Comparison of ENCODE assay signal across 14 cellular contexts in genomic region chr9:88721028-88721427, GRCh38.
DNase-seq lines count a peak whose midpoint lies in the region; ATAC-seq and TF ChIP-seq lines count a peak whose summit lies in the region.
"Had no signal": no experiment of that assay in that cellular context is flagged by ENCODE, and none has a peak within 500 bp of the region (broad histone marks: within the 10 kb centered on the region; RNA-seq: fewer than 3 reads in every experiment).

No MANE protein-coding gene starts in this region.

- POLR2A ChIA-PET in MCF 10A (lab: Yijun Ruan, JAX) (no interaction called here), WTC11 (lab: Charles Lee) (no interaction called here)

- H3K9me2 ChIP-seq in GM23338 (ENCODE audit: insufficient read depth) = peaks cover 14% of the 10 kb centered on the region; the same call in 1 of the 2 replicates

- no peak for TF ChIP-seq CTCF in MCF 10A (IDR thresholded peaks at IDR 0.05; ENCODE audit: unreplicated experiment)
- no peak for TF ChIP-seq CTCF in mammary epithelial cell (conservative IDR thresholded peaks at IDR 0.05 in 1 of 2, IDR thresholded peaks at IDR 0.05 in 1 of 2; ENCODE audit: extremely low read depth in 1 of 2, insufficient read depth in 1 of 2, low read depth in 1 of 2, low read length in 2 of 2)
- no peak for TF ChIP-seq CTCF in brain microvascular endothelial cell (IDR thresholded peaks at IDR 0.05; ENCODE audit: low read depth, low read length, missing control alignments)
- no peak for TF ChIP-seq CTCF in GM23338 (conservative IDR thresholded peaks at IDR 0.05; ENCODE audit: low read depth in 2 of 2)
- TF ChIP-seq CTCF in WTC11 (IDR thresholded peaks at IDR 0.05) = no peak

- H3K36me3 ChIP-seq in mammary epithelial cell (ENCODE audit: insufficient read depth, low read length) (no peaks in the 10 kb centered on the region), brain microvascular endothelial cell (replicated peaks) (no peaks in the 10 kb centered on the region), GM23338 (ENCODE audit: insufficient read depth) (no peaks in the 10 kb centered on the region)

- H2AFZ ChIP-seq in mammary epithelial cell (ENCODE audit: low read depth, low read length) (no peak overlapping the region), GM23338 (no peak overlapping the region)

- WGBS in mammary epithelial cell (ENCODE audit: low coverage, missing lambda C conversion rate) = 77% methylated on average over 3 of the region's 3 CpGs

- no peak overlapping the region for H3K4me3 Mint-ChIP-seq in MCF 10A (ENCODE audit: unreplicated experiment)
- H3K4me3 Mint-ChIP-seq in GM23338 = no peak overlapping the region
- no peak overlapping the region for H3K4me3 Mint-ChIP-seq in WTC11
- H3K4me3 Mint-ChIP-seq: CD14-positive monocyte; CD8-positive, alpha-beta T cell had no signal

- no peaks in the 10 kb centered on the region for H3K9me3 Mint-ChIP-seq in MCF 10A (ENCODE audit: unreplicated experiment)
- 0 out of 3 replicates have a peak, but pooled peaks cover 2% of the 10 kb centered on the region for H3K9me3 Mint-ChIP-seq in GM23338
- H3K9me3 Mint-ChIP-seq in WTC11 = peaks cover 5% of the 10 kb centered on the region
- H3K9me3 Mint-ChIP-seq: CD14-positive monocyte; CD8-positive, alpha-beta T cell had no signal

- H3K27ac Mint-ChIP-seq in MCF 10A (ENCODE audit: low read depth, unreplicated experiment) (no peak overlapping the region), GM23338 (no peak overlapping the region), WTC11 (no peak overlapping the region)
- H3K27ac Mint-ChIP-seq: CD14-positive monocyte; CD8-positive, alpha-beta T cell had no signal

- no peak overlapping the region for H3K9ac ChIP-seq in mammary epithelial cell (ENCODE audit: insufficient read depth, low read length)

- H3K79me2 ChIP-seq in mammary epithelial cell (ENCODE audit: insufficient read depth, low read length) (no peaks in the 10 kb centered on the region), GM23338 (replicated peaks; ENCODE audit: insufficient read depth) (no peaks in the 10 kb centered on the region)

- dilution Hi-C loops in mammary epithelial cell (cut with HindIII; ENCODE audit: low sequenced_read_pairs) = no loop called here

- H3K4me1 ChIP-seq in mammary epithelial cell (ENCODE audit: insufficient read depth, low read length) (no peaks in the 10 kb centered on the region), GM23338 (ENCODE audit: insufficient read depth) (peaks cover 9% of the 10 kb centered on the region; the same call in 1 of the 2 replicates)

- H3K4me2 ChIP-seq in mammary epithelial cell (ENCODE audit: insufficient read depth, low read depth, low read length) = no peak overlapping the region
- H3K4me2 ChIP-seq in GM23338 = no peak overlapping the region

- no peaks in the 10 kb centered on the region for H3F3A ChIP-seq in GM23338 (replicated peaks; ENCODE audit: low read depth)

- DNase-seq in MCF 10A (ENCODE audit: unreplicated experiment) = peak; percentile 65
- no peak for DNase-seq in mammary epithelial cell
- peak; percentile 31 for DNase-seq in brain microvascular endothelial cell
- peak; percentile 85 for DNase-seq in skeletal muscle cell (ENCODE audit: low read depth)
- DNase-seq in GM23338 (ENCODE audit: low spot score) = no peak
- no peak for DNase-seq in NCI-H2196 (lab: John Stamatoyannopoulos, UW; ENCODE audit: unreplicated experiment)
- no peak for DNase-seq in WTC11 (ENCODE audit: low spot score)
- DNase-seq: CD8-positive, alpha-beta T cell; COR-L47; DND-41; HCEC 1CT had no signal

- H3K27ac ChIP-seq in mammary epithelial cell (ENCODE audit: insufficient read depth, low read depth, low read length) (no peak overlapping the region), brain microvascular endothelial cell (no peak overlapping the region), GM23338 (ENCODE audit: low read depth) (no peak overlapping the region)
- H3K27ac ChIP-seq: 22Rv1, HL-60 had no signal

- H3K9me3 ChIP-seq in mammary epithelial cell (replicated peaks; ENCODE audit: insufficient read depth, low read length) = no peaks in the 10 kb centered on the region

- no peak overlapping the region for H3K4me3 ChIP-seq in mammary epithelial cell (replicated peaks in 1 of 3; ENCODE audit: insufficient read depth in 1 of 3, low read depth in 2 of 3, low read length in 3 of 3)
- no peak overlapping the region for H3K4me3 ChIP-seq in brain microvascular endothelial cell (ENCODE audit: low read depth, low read length)
- H3K4me3 ChIP-seq in skeletal muscle cell (ENCODE audit: low read depth, low read length) = no peak overlapping the region
- no peak overlapping the region for H3K4me3 ChIP-seq in GM23338

- H3K27me3 ChIP-seq in mammary epithelial cell (ENCODE audit: insufficient read depth, low read length) (no peaks in the 10 kb centered on the region), brain microvascular endothelial cell (replicated peaks) (no peaks in the 10 kb centered on the region), GM23338 (ENCODE audit: insufficient read depth) (no peaks in the 10 kb centered on the region)

- ATAC-seq in GM23338 = no peak
- ATAC-seq in WTC11 = no peak
- ATAC-seq: CD8-positive, alpha-beta T cell had no signal

- in situ Hi-C loops in mammary epithelial cell (cut with MboI; ENCODE audit: low sequenced_read_pairs in 2 of 2) (loop anchor here (10.0 kb wide), 2 partner anchors 274 to 284 kb away; partner anchors contain the start of gene S1PR3 (in 1 of the 2)), brain microvascular endothelial cell (cut with HindIII; ENCODE audit: low pct_ligation_motif_present, low sequenced_read_pairs) (no loop called here)

- no TSS peak for BruUV-seq in MCF 10A (replicated peaks; lab: Mats Ljungman, UMichigan)
- BruUV-seq in mammary epithelial cell (replicated peaks; lab: Mats Ljungman, UMichigan) = no TSS peak

- intact Hi-C loops in MCF 10A (cut with micrococcal nuclease) (loop anchor here (5.0 kb wide), 1 partner anchor 129 kb away; no protein-coding TSS in a partner anchor), mammary epithelial cell (cut with micrococcal nuclease) (loop anchor here (10.0 kb wide), 1 partner anchor 554 kb away; no protein-coding TSS in a partner anchor)

- H3K36me3 Mint-ChIP-seq in MCF 10A (ENCODE audit: insufficient read depth, unreplicated experiment) (no peaks in the 10 kb centered on the region), GM23338 (ENCODE audit: low read depth) (no peaks in the 10 kb centered on the region), WTC11 (no peaks in the 10 kb centered on the region)
- H3K36me3 Mint-ChIP-seq: CD14-positive monocyte; CD8-positive, alpha-beta T cell had no signal

- H3K4me1 Mint-ChIP-seq in MCF 10A (ENCODE audit: insufficient read depth, unreplicated experiment) (peaks cover 7% of the 10 kb centered on the region), GM23338 (peaks cover 23% of the 10 kb centered on the region), WTC11 (peaks cover 23% of the 10 kb centered on the region)
- H3K4me1 Mint-ChIP-seq: CD14-positive monocyte had no signal

- H4K20me1 ChIP-seq in mammary epithelial cell (ENCODE audit: insufficient read depth, low read length) (no peaks in the 10 kb centered on the region), GM23338 (replicated peaks; ENCODE audit: insufficient read depth) (no peaks in the 10 kb centered on the region)

- H3K27me3 Mint-ChIP-seq in MCF 10A (ENCODE audit: insufficient read depth, unreplicated experiment) = no peaks in the 10 kb centered on the region
- H3K27me3 Mint-ChIP-seq in GM23338 (ENCODE audit: insufficient read depth, low read depth, poor library complexity) = no peaks in the 10 kb centered on the region
- H3K27me3 Mint-ChIP-seq in WTC11 (ENCODE audit: low read depth) = no peaks in the 10 kb centered on the region

- CTCF ChIA-PET in MCF 10A (lab: Yijun Ruan, JAX) = interaction anchor here (0.6 to 1.1 kb wide), 2 partner anchors 19 to 66 kb away, joined by 3 read pairs; no protein-coding TSS in a partner anchor
- CTCF ChIA-PET in mammary epithelial cell (lab: Charles Lee; ENCODE audit: low non-redundant PET) = no interaction called here
- CTCF ChIA-PET in WTC11 (lab: Charles Lee) = no interaction called here

TF ChIP-seq in GM23338, 12 proteins besides CTCF, POLR2A, EP300 and RAD21 (continues in another document):
- no peak for TF ChIP-seq ZNF331 (CRISPR knock-in tag; IDR thresholded peaks at IDR 0.05; ENCODE audit: low read depth)
- no peak for TF ChIP-seq EZH2phosphoT487 (IDR thresholded peaks at IDR 0.05; ENCODE audit: unreplicated experiment)
- no peak for TF ChIP-seq STAT1 (IDR thresholded peaks at IDR 0.05; ENCODE audit: unreplicated experiment)

TF ChIP-seq in WTC11, 78 proteins besides CTCF, POLR2A, EP300 and RAD21 (continues in another document):
- TF ChIP-seq RELA (CRISPR knock-in tag; IDR thresholded peaks at IDR 0.05; ENCODE audit: borderline replicate concordance) (no peak), NR3C1 (CRISPR knock-in tag; conservative IDR thresholded peaks at IDR 0.05; ENCODE audit: low read depth) (no peak), FOXP1 (CRISPR knock-in tag; IDR thresholded peaks at IDR 0.05; ENCODE audit: borderline replicate concordance) (no peak), IRF2 (CRISPR knock-in tag; IDR thresholded peaks at IDR 0.05; ENCODE audit: borderline replicate concordance, low read depth) (no peak), HMGA2 (CRISPR knock-in tag; IDR thresholded peaks at IDR 0.05) (no peak), ZNF425 (CRISPR knock-in tag; conservative IDR thresholded peaks at IDR 0.05) (no peak), SP1 (CRISPR knock-in tag; conservative IDR thresholded peaks at IDR 0.05) (no peak), JAZF1 (CRISPR knock-in tag; IDR thresholded peaks at IDR 0.05) (no peak), ELF4 (CRISPR knock-in tag; IDR thresholded peaks at IDR 0.05; ENCODE audit: low read depth) (no peak), GRHL2 (CRISPR knock-in tag; IDR thresholded peaks at IDR 0.05; ENCODE audit: insufficient replicate concordance, severe bottlenecking) (no peak), CBFB (CRISPR knock-in tag; IDR thresholded peaks at IDR 0.05; ENCODE audit: low read depth) (no peak)

Comparison
In these comparisons a context has a peak if more than half of its experiments do, and no peak if none do; other contexts are left out.
1. DNase-seq: peak in MCF 10A (single experiment), brain microvascular endothelial cell (single experiment) and skeletal muscle cell (single experiment); none in mammary epithelial cell (single experiment), GM23338 (single experiment), NCI-H2196 (single experiment) and WTC11 (single experiment).